Comparison of ENCODE assay signal across 10 cellular contexts in genomic region chr13:98549006-98549727, GRCh38. TPM values are rescaled to one million over a fixed set of nuclear protein-coding genes. Genes with fewer than 3 reads are reported as not detected.
DNase-seq lines count a peak whose midpoint lies in the region; ATAC-seq and TF ChIP-seq lines count a peak whose summit lies in the region.
"Had no signal": no experiment of that assay in that cellular context is flagged by ENCODE, and none has a peak within 500 bp of the region (broad histone marks: within the 10 kb centered on the region; RNA-seq: fewer than 3 reads in every experiment).

No MANE protein-coding gene starts in this region.

- H3K27ac ChIP-seq in BLaER1 (no peak overlapping the region), right lobe of liver (no peak overlapping the region), SK-N-SH (ENCODE audit: low read depth in 2 of 2, low read length in 1 of 2) (no peak overlapping the region), vagina (no peak overlapping the region)
- H3K27ac ChIP-seq: testis had no signal

- no peaks in the 10 kb centered on the region for H3K27me3 Mint-ChIP-seq in activated T-helper 17 cell treated with anti-CD3 and anti-CD28 coated beads, Interleukin-2, amount 50 U/mL, for 72 hours

- no peak overlapping the region for H2AFZ ChIP-seq in SK-N-SH (ENCODE audit: low read depth)

- H3K27me3 ChIP-seq in BLaER1 (no peaks in the 10 kb centered on the region), right lobe of liver (no peaks in the 10 kb centered on the region), SK-N-SH (ENCODE audit: insufficient read depth) (no peaks in the 10 kb centered on the region), vagina (no peaks in the 10 kb centered on the region)
- H3K27me3 ChIP-seq: testis had no signal

- peak overlapping the region; percentile 88 for H3K27ac Mint-ChIP-seq in activated T-helper 17 cell treated with anti-CD3 and anti-CD28 coated beads, Interleukin-2, amount 50 U/mL, for 72 hours

- POLR2A ChIA-PET in SK-N-SH (lab: Yijun Ruan, JAX) = no interaction called here

- H3K9me2 ChIP-seq in SK-N-SH = no peaks in the 10 kb centered on the region

- CTCF ChIA-PET in SK-N-SH (lab: Yijun Ruan, JAX) = interaction anchor here (1.1 to 1.5 kb wide), 2 partner anchors 13 to 293 kb away, joined by 3 read pairs; no protein-coding TSS in a partner anchor

- H3F3A ChIP-seq in SK-N-SH (replicated peaks; ENCODE audit: insufficient read depth) = no peaks in the 10 kb centered on the region

- DNase-seq in right lobe of liver (no peak), left lobe of liver (ENCODE audit: low spot score) (no peak), SK-N-SH (no peak), vagina (ENCODE audit: extremely low spot score in 2 of 2) (no peak)
- DNase-seq: effector memory CD4-positive, alpha-beta T cell; testis had no signal

- TF ChIP-seq RAD21 in SK-N-SH (IDR thresholded peaks at IDR 0.05; ENCODE audit: low read length) = no peak

- 80% methylated on average over 5 of the region's 7 CpGs for WGBS in right lobe of liver (ENCODE audit: insufficient coverage, low coverage, low lambda C conversion rate, missing lambda C conversion rate)
- 90% methylated on average over 6 of the region's 7 CpGs for WGBS in SK-N-SH (ENCODE audit: low lambda C conversion rate)

- H3K9me3 ChIP-seq in BLaER1 (peaks cover 20% of the 10 kb centered on the region), right lobe of liver (no peaks in the 10 kb centered on the region), SK-N-SH (no peaks in the 10 kb centered on the region), vagina (no peaks in the 10 kb centered on the region)
- H3K9me3 ChIP-seq: testis had no signal

- TF ChIP-seq POLR2A in right lobe of liver (IDR thresholded peaks at IDR 0.05) (no peak), vagina (IDR thresholded peaks at IDR 0.05) (no peak)

- H3K36me3 ChIP-seq in BLaER1 (peaks cover 53% of the 10 kb centered on the region), right lobe of liver (peaks cover 0 to 2% (median 0%) of the 10 kb centered on the region in 4 donors), SK-N-SH (replicated peaks in 1 of 2; ENCODE audit: control insufficient read depth in 1 of 2, insufficient read depth in 2 of 2, low read length in 1 of 2) (peaks cover 0 to 5% of the 10 kb centered on the region in 2 experiments), vagina (peaks cover 0 to 8% of the 10 kb centered on the region in 2 donors)

- peak overlapping the region; percentile 67 for H3K4me3 Mint-ChIP-seq in activated T-helper 17 cell treated with anti-CD3 and anti-CD28 coated beads, Interleukin-2, amount 50 U/mL, for 72 hours

- TF ChIP-seq EP300 in SK-N-SH (IDR thresholded peaks at IDR 0.05; ENCODE audit: borderline replicate concordance in 1 of 2, low read depth in 1 of 2, low read length in 1 of 2) = no peak

- TF ChIP-seq CTCF in right lobe of liver (IDR thresholded peaks at IDR 0.05) = no peak
- TF ChIP-seq CTCF in SK-N-SH (IDR thresholded peaks at IDR 0.05) = no peak
- TF ChIP-seq CTCF in vagina (IDR thresholded peaks at IDR 0.05) = no peak

- intact Hi-C loops in right lobe of liver (cut with DNase I) (no loop called here), vagina (cut with DNase I) (no loop called here)

- H3K9ac ChIP-seq in BLaER1 = no peak overlapping the region
- no peak overlapping the region for H3K9ac ChIP-seq in SK-N-SH

- H3K79me2 ChIP-seq in SK-N-SH (ENCODE audit: insufficient read depth) = peaks cover 98% of the 10 kb centered on the region

- H3K36me3 Mint-ChIP-seq in activated T-helper 17 cell treated with anti-CD3 and anti-CD28 coated beads, Interleukin-2, amount 50 U/mL, for 72 hours (ENCODE audit: low read depth) = peaks cover 98% of the 10 kb centered on the region

- peaks cover 93% of the 10 kb centered on the region for H4K20me1 ChIP-seq in BLaER1
- H4K20me1 ChIP-seq in SK-N-SH (ENCODE audit: insufficient read depth) = peaks cover 68% of the 10 kb centered on the region

- H3K9me3 Mint-ChIP-seq in activated T-helper 17 cell treated with anti-CD3 and anti-CD28 coated beads, Interleukin-2, amount 50 U/mL, for 72 hours = no peaks in the 10 kb centered on the region

- H3K4me2 ChIP-seq in BLaER1 = peak overlapping the region; percentile 20; the same call in 1 of the 2 replicates
- H3K4me2 ChIP-seq in SK-N-SH = no peak overlapping the region

- peaks cover 63% of the 10 kb centered on the region for H3K4me1 ChIP-seq in BLaER1
- H3K4me1 ChIP-seq in right lobe of liver = peaks cover 0 to 20% (median 7%) of the 10 kb centered on the region in 4 donors
- H3K4me1 ChIP-seq in SK-N-SH (ENCODE audit: control insufficient read depth in 1 of 2, insufficient read depth in 2 of 2, low read depth in 1 of 2, low read length in 1 of 2) = peaks cover 0 to 11% of the 10 kb centered on the region in 2 experiments; a peak in 1 of 4 replicates
- H3K4me1 ChIP-seq in vagina = peaks cover 84% of the 10 kb centered on the region

- ATAC-seq in HG02759 (IDR thresholded peaks at IDR 0.05; ENCODE audit: unreplicated experiment) (peak; percentile 1), right lobe of liver (peak in 3 of 4 donors; percentile 37 to 53 (median 43)), left lobe of liver (no peak), GM18868 (IDR thresholded peaks at IDR 0.05; ENCODE audit: unreplicated experiment) (no peak)
- ATAC-seq in activated T-helper 17 cell treated with anti-CD3 and anti-CD28 coated beads, Interleukin-2, amount 50 U/mL, for 72 hours (replicated peaks) = no peak

- H3K4me1 Mint-ChIP-seq in activated T-helper 17 cell treated with anti-CD3 and anti-CD28 coated beads, Interleukin-2, amount 50 U/mL, for 72 hours = peaks cover 71% of the 10 kb centered on the region

- H3K4me3 ChIP-seq in BLaER1 (no peak overlapping the region), right lobe of liver (no peak overlapping the region), SK-N-SH (ENCODE audit: low read depth in 2 of 2, low read length in 1 of 2) (no peak overlapping the region), vagina (no peak overlapping the region)
- H3K4me3 ChIP-seq: testis had no signal

TF ChIP-seq in SK-N-SH, 30 proteins besides CTCF, POLR2A, EP300 and RAD21 (continues in another document):
- TF ChIP-seq JUND (IDR thresholded peaks at IDR 0.05) (no peak), NFIC (IDR thresholded peaks at IDR 0.05; ENCODE audit: borderline replicate concordance) (no peak), REST (IDR thresholded peaks at IDR 0.05; ENCODE audit: low read depth, low read length) (no peak), ELF1 (IDR thresholded peaks at IDR 0.05) (no peak), CHD2 (IDR thresholded peaks at IDR 0.05; ENCODE audit: low read length, partially characterized antibody) (no peak), MXI1 (IDR thresholded peaks at IDR 0.05; ENCODE audit: low read depth, low read length) (no peak), FOXM1 (IDR thresholded peaks at IDR 0.05; ENCODE audit: low read depth) (no peak), NRF1 (IDR thresholded peaks at IDR 0.05; ENCODE audit: low read depth, low read length) (no peak), GABPA (IDR thresholded peaks at IDR 0.05; ENCODE audit: low read depth) (no peak), MEF2A (IDR thresholded peaks at IDR 0.05; ENCODE audit: borderline replicate concordance, low read depth) (no peak), FOSL2 (IDR thresholded peaks at IDR 0.05; ENCODE audit: borderline replicate concordance, low read depth) (no peak), RXRA (IDR thresholded peaks at IDR 0.05; ENCODE audit: borderline replicate concordance, low read depth) (no peak), YY1 (IDR thresholded peaks at IDR 0.05; ENCODE audit: low read depth) (no peak), TCF12 (IDR thresholded peaks at IDR 0.05) (no peak)
- TF ChIP-seq, protein P1, sequence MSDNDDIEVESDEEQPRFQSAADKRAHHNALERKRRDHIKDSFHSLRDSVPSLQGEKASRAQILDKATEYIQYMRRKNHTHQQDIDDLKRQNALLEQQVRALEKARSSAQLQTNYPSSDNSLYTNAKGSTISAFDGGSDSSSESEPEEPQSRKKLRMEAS (IDR thresholded peaks at IDR 0.05; ENCODE audit: low read depth) = no peak
- TF ChIP-seq, protein P2, sequence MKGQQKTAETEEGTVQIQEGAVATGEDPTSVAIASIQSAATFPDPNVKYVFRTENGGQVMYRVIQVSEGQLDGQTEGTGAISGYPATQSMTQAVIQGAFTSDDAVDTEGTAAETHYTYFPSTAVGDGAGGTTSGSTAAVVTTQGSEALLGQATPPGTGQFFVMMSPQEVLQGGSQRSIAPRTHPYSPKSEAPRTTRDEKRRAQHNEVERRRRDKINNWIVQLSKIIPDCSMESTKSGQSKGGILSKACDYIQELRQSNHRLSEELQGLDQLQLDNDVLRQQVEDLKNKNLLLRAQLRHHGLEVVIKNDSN (IDR thresholded peaks at IDR 0.05; ENCODE audit: borderline replicate concordance, low read depth) = no peak

RNA-seq across cellular contexts. Expression of gene STK24, which starts 27.7 kb away (rescaled TPM):
- total RNA-seq in activated T-helper 17 cell treated with anti-CD3 and anti-CD28 coated beads, Interleukin-2, amount 50 U/mL, for 72 hours = 100 to 1,000 TPM; 212 to 231 TPM
- total RNA-seq in right lobe of liver (10 to 100 TPM; 14.8 to 40.8 (median 28.6) TPM), left lobe of liver (17.0 TPM), vagina (82.5 TPM)
- polyA plus RNA-seq in SK-N-SH (2012; rRNA removed) = 17.1 and 30.5 TPM in 2 replicates
- polyA plus RNA-seq in SK-N-SH (2012; cell fraction: cytosol; rRNA removed) = 37.7 and 54.1 TPM in 2 replicates
- 25.0 and 27.8 TPM in 2 replicates for polyA plus RNA-seq in SK-N-SH (2012; cell fraction: nucleus; rRNA removed)

Comparison
In these comparisons a context has a peak if more than half of its experiments do, and no peak if none do; other contexts are left out.
1. ATAC-seq: peak in HG02759 (single experiment) and right lobe of liver (3 of 4); none in activated T-helper 17 cell treated with anti-CD3 and anti-CD28 coated beads, Interleukin-2, amount 50 U/mL, for 72 hours (single experiment), left lobe of liver (single experiment) and GM18868 (single experiment).